22 cellular contexts compared by ENCODE assay signal in the genomic region with DNA sequence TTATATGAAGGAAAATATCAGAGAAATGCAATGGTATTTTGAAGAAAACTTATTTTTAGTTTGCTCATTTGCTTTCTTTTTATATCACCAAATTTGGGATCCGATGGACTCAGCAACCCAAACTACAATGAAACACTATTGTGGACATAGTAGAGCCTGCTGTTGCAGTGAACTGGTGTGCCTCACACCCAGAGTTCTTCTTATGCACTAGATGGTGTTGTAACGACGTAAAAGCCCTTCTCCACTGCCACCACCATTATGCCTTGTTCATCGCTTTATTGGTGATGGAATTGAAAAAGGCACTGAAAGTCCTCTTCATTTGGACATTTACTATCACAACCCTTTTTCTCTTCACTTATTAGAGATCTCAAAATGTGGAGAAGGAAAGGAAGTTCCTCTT.
"Had no signal": no experiment of that assay in that cellular context is flagged by ENCODE, and none has a peak within 500 bp of the region (broad histone marks: within the 10 kb centered on the region; RNA-seq: fewer than 3 reads in every experiment).

No MANE protein-coding gene starts in this region.

- H3K9me3 ChIP-seq: adrenal gland, esophagus squamous epithelium, right atrium auricular region, testis had no signal

- H3K36me3 ChIP-seq: adrenal gland, esophagus squamous epithelium, right atrium auricular region had no signal

- H3K4me1 ChIP-seq: adrenal gland, esophagus squamous epithelium, right atrium auricular region, testis had no signal

- H3K79me2 ChIP-seq: hepatocyte had no signal

- H3K9me3 Mint-ChIP-seq: type B pancreatic cell had no signal

- H3K27ac Mint-ChIP-seq: activated CD4-positive, alpha-beta memory T cell treated with anti-CD3 and anti-CD28 coated beads for 36 hours; activated CD4-positive, alpha-beta T cell treated with anti-CD3 and anti-CD28 coated beads for 36 hours; activated naive CD4-positive, alpha-beta T cell treated with anti-CD3 and anti-CD28 coated beads, Interleukin-2, amount 50 U/mL, for 72 hours; activated T-helper 1 cell treated with anti-CD3 and anti-CD28 coated beads, Interleukin-12 subunit alpha, Interleukin-12 subunit beta, Interleukin-2, Interleukin-4 antibody, amounts not matched to agents 30 ng/mL and 10 ng/mL and 1 ng/mL, durations not matched to agents 14 hours and 24 hours and 36 hours; progenitor cell of endocrine pancreas; stimulated activated naive CD8-positive, alpha-beta T cell treated with anti-CD3 and anti-CD28 coated beads, Interleukin-15, amount 100 ng/mL, for 72 hours; type B pancreatic cell had no signal

- H3K27me3 Mint-ChIP-seq: activated CD4-positive, alpha-beta memory T cell treated with anti-CD3 and anti-CD28 coated beads for 36 hours; activated CD4-positive, alpha-beta T cell treated with anti-CD3 and anti-CD28 coated beads for 36 hours; progenitor cell of endocrine pancreas; stimulated activated naive CD8-positive, alpha-beta T cell treated with anti-CD3 and anti-CD28 coated beads, Interleukin-15, amount 100 ng/mL, for 72 hours; type B pancreatic cell had no signal

- H3K27ac ChIP-seq: adrenal gland, esophagus squamous epithelium, hepatocyte, right atrium auricular region, testis had no signal

- H3K4me3 Mint-ChIP-seq: activated CD4-positive, alpha-beta memory T cell treated with anti-CD3 and anti-CD28 coated beads for 36 hours; activated CD4-positive, alpha-beta T cell treated with anti-CD3 and anti-CD28 coated beads for 36 hours; activated T-helper 1 cell treated with anti-CD3 and anti-CD28 coated beads, Interleukin-12 subunit alpha, Interleukin-12 subunit beta, Interleukin-2, Interleukin-4 antibody, amounts not matched to agents 30 ng/mL and 10 ng/mL and 1 ng/mL, durations not matched to agents 14 hours and 24 hours and 36 hours; stimulated activated naive CD8-positive, alpha-beta T cell treated with anti-CD3 and anti-CD28 coated beads, Interleukin-15, amount 100 ng/mL, for 72 hours; type B pancreatic cell had no signal

- H2AFZ ChIP-seq: hepatocyte had no signal

- H3K36me3 Mint-ChIP-seq: activated CD4-positive, alpha-beta memory T cell treated with anti-CD3 and anti-CD28 coated beads for 36 hours; activated naive CD4-positive, alpha-beta T cell treated with anti-CD3 and anti-CD28 coated beads, Interleukin-2, amount 50 U/mL, for 72 hours; type B pancreatic cell had no signal

- H3K4me1 Mint-ChIP-seq: activated CD4-positive, alpha-beta T cell treated with anti-CD3 and anti-CD28 coated beads for 36 hours; stimulated activated naive CD8-positive, alpha-beta T cell treated with anti-CD3 and anti-CD28 coated beads, Interleukin-15, amount 100 ng/mL, for 72 hours had no signal

- H3K27me3 ChIP-seq: adrenal gland, esophagus squamous epithelium, hepatocyte, right atrium auricular region, testis had no signal

- H3K4me2 ChIP-seq: hepatocyte had no signal

- DNase-seq: activated CD4-positive, alpha-beta memory T cell treated with anti-CD3 and anti-CD28 coated beads for 36 hours; activated CD4-positive, alpha-beta T cell treated with anti-CD3 and anti-CD28 coated beads for 36 hours; activated gamma-delta T cell treated with Interleukin-2 at 50 U/mL for 16 hours; activated T-cell treated with anti-CD3 and anti-CD28 coated beads for 4 hours; adrenal gland; effector memory CD4-positive, alpha-beta T cell; esophagus squamous epithelium; occipital lobe; stimulated activated CD4-positive, alpha-beta T cell treated with anti-CD3 and anti-CD28 coated beads, Interleukin-2, amount 100 ng/mL, for 24 hours; stimulated activated naive CD8-positive, alpha-beta T cell treated with anti-CD3 and anti-CD28 coated beads, Interleukin-15, amount 100 ng/mL, for 72 hours; testis had no signal

- FAIRE-seq: astrocyte, bronchial epithelial cell, keratinocyte, TTC549 had no signal

- H3K4me3 ChIP-seq: adrenal gland, esophagus squamous epithelium, hepatocyte, lung, right atrium auricular region, testis had no signal
